In the genomic region with DNA sequence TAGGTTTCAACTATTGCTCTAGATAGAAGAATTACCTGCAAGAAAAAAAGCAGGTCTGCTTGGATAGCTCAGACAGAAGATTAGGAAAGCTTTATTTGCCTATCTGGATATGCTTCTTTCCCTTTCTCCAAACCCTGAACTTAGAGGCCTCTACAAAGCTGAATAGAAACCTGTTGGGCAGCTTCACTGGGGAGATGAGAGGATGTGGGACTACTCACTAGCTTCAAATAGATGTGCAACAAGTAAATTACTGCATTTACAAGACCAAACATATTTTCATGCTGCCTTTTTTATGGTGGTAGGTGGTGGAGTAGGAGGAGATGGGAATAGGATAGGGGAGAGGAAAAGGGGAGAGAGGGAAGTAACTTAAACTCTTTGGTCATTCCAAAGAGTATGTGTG, we compare ENCODE assay signal across 14 cellular contexts. TPM values are rescaled to one million over a fixed set of nuclear protein-coding genes. Genes with fewer than 3 reads are reported as not detected.
DNase-seq lines count a peak whose midpoint lies in the region; ATAC-seq, FAIRE-seq and TF ChIP-seq lines count a peak whose summit lies in the region.
"Had no signal": no experiment of that assay in that cellular context is flagged by ENCODE, and none has a peak within 500 bp of the region (broad histone marks: within the 10 kb centered on the region; RNA-seq: fewer than 3 reads in every experiment).

No MANE protein-coding gene starts in this region.

- no peak overlapping the region for H3K27ac Mint-ChIP-seq in activated CD4-positive, alpha-beta T cell treated with anti-CD3 and anti-CD28 coated beads for 36 hours
- H3K27ac Mint-ChIP-seq: activated CD8-positive, alpha-beta T cell treated with anti-CD3 and anti-CD28 coated beads, Interleukin-2, amount 10 ng/mL, durations not matched to agents 7 days and 5 days had no signal

- H3K36me3 ChIP-seq in bronchial epithelial cell (ENCODE audit: control insufficient read depth, insufficient read depth, low read length) (peaks cover 4% of the 10 kb centered on the region), mucosa of descending colon (ENCODE audit: low read depth) (no peaks in the 10 kb centered on the region), upper lobe of right lung (no peaks in the 10 kb centered on the region)

- H3K4me3 Mint-ChIP-seq in activated CD4-positive, alpha-beta T cell treated with anti-CD3 and anti-CD28 coated beads for 36 hours, result no peak overlapping the region
- H3K4me3 Mint-ChIP-seq: activated CD8-positive, alpha-beta T cell treated with anti-CD3 and anti-CD28 coated beads, Interleukin-2, amount 10 ng/mL, durations not matched to agents 7 days and 5 days had no signal

- POLR2A ChIA-PET in activated CD4-positive, alpha-beta T cell treated with anti-CD3 and anti-CD28 coated beads for 36 hours (lab: Charles Lee), result no interaction called here

- no peak for FAIRE-seq in bronchial epithelial cell (lab: Jason Lieb, UNC)

- H3K4me1 ChIP-seq in mucosa of descending colon (ENCODE audit: low read depth) (peaks cover 5% of the 10 kb centered on the region), upper lobe of right lung (peaks cover 18% of the 10 kb centered on the region)

- H3K9me3 ChIP-seq in mucosa of descending colon, result no peaks in the 10 kb centered on the region
- H3K9me3 ChIP-seq in upper lobe of right lung, result no peaks in the 10 kb centered on the region

- TF ChIP-seq CTCF in bronchial epithelial cell (IDR thresholded peaks at IDR 0.05; ENCODE audit: insufficient read depth, low read length, severe bottlenecking), result no peak
- no peak for TF ChIP-seq CTCF in mucosa of descending colon (IDR thresholded peaks at IDR 0.05)
- TF ChIP-seq CTCF in upper lobe of right lung (IDR thresholded peaks at IDR 0.05), result no peak
- no peak for TF ChIP-seq CTCF in GM10266 (IDR thresholded peaks at IDR 0.05; ENCODE audit: control insufficient read depth, insufficient read depth, low read depth, missing control alignments)

- no peaks in the 10 kb centered on the region for H3K36me3 Mint-ChIP-seq in activated CD4-positive, alpha-beta T cell treated with anti-CD3 and anti-CD28 coated beads for 36 hours (ENCODE audit: low read depth)

- ATAC-seq in activated CD4-positive, alpha-beta T cell treated with anti-CD3 and anti-CD28 coated beads for 36 hours, result peak; percentile 20
- ATAC-seq in mucosa of descending colon (peak; percentile 46), upper lobe of right lung (peak; percentile 60)
- ATAC-seq: activated CD8-positive, alpha-beta T cell treated with anti-CD3 and anti-CD28 coated beads, Interleukin-2, amount 10 ng/mL, durations not matched to agents 7 days and 5 days had no signal

- no peak overlapping the region for H3K4me3 ChIP-seq in bronchial epithelial cell (ENCODE audit: low read depth, low read length)
- no peak overlapping the region for H3K4me3 ChIP-seq in mucosa of descending colon
- H3K4me3 ChIP-seq in upper lobe of right lung, result no peak overlapping the region

- H3K27me3 ChIP-seq in bronchial epithelial cell (ENCODE audit: control insufficient read depth, insufficient read depth, low read length) (no peaks in the 10 kb centered on the region), upper lobe of right lung (no peaks in the 10 kb centered on the region)

- no peaks in the 10 kb centered on the region for H3K9me3 Mint-ChIP-seq in activated CD4-positive, alpha-beta T cell treated with anti-CD3 and anti-CD28 coated beads for 36 hours (ENCODE audit: low read depth)

- CTCF ChIA-PET in activated CD4-positive, alpha-beta T cell treated with anti-CD3 and anti-CD28 coated beads for 36 hours (lab: Charles Lee), result interaction anchor here (0.8 to 1.7 kb wide), 7 partner anchors 8 to 273 kb away, joined by 3 to 5 read pairs (median 4); no protein-coding TSS in a partner anchor

- H3K4me1 Mint-ChIP-seq in activated CD4-positive, alpha-beta T cell treated with anti-CD3 and anti-CD28 coated beads for 36 hours, result no peaks in the 10 kb centered on the region

- H3K27me3 Mint-ChIP-seq in activated CD4-positive, alpha-beta T cell treated with anti-CD3 and anti-CD28 coated beads for 36 hours, result peaks cover 3% of the 10 kb centered on the region

- H3K27ac ChIP-seq in upper lobe of right lung, result peak overlapping the region; percentile 78

- intact Hi-C loops in activated CD4-positive, alpha-beta T cell treated with anti-CD3 and anti-CD28 coated beads for 36 hours (cut with DNase I, micrococcal nuclease), result no loop called here
- intact Hi-C loops in mucosa of descending colon (cut with DNase I, micrococcal nuclease) (no loop called here), upper lobe of right lung (cut with DNase I) (no loop called here)

- no peak for DNase-seq in activated CD4-positive, alpha-beta T cell treated with anti-CD3 and anti-CD28 coated beads for 36 hours
- no peak for DNase-seq in activated CD4-positive, alpha-beta T cell treated with anti-CD3 and anti-CD28 coated beads, Interleukin-2, amount 50 U/mL, for 1 hour
- DNase-seq in bronchial epithelial cell (ENCODE audit: low read depth) (peak; percentile 87), mucosa of descending colon (no peak), upper lobe of right lung (no peak), GM19240 (ENCODE audit: insufficient read length, low spot score) (no peak), globus pallidus (ENCODE audit: low spot score) (no peak), GM10266 (ENCODE audit: extremely low spot score) (no peak)
- DNase-seq: ACHN; activated CD8-positive, alpha-beta T cell treated with anti-CD3 and anti-CD28 coated beads, Interleukin-2, amount 10 ng/mL, durations not matched to agents 7 days and 5 days; activated naive CD4-positive, alpha-beta T cell; DMS79; T-helper 9 cell had no signal

RNA-seq across cellular contexts. Expression of a gene that starts 6.4 kb away (rescaled TPM):
- total RNA-seq in activated CD4-positive, alpha-beta T cell treated with anti-CD3 and anti-CD28 coated beads for 36 hours, result not detected
- total RNA-seq in bronchial epithelial cell (15.3 and 84.4 TPM in 2 replicates), mucosa of descending colon (1 to 10 TPM in 2 of 3 donors, under 1 TPM in 1; 0.51 to 1.7 (median 1.0) TPM), upper lobe of right lung (not detected)
- total RNA-seq: activated CD8-positive, alpha-beta T cell treated with anti-CD3 and anti-CD28 coated beads, Interleukin-2, amount 10 ng/mL, durations not matched to agents 7 days and 5 days; kidney epithelial cell had no signal

RNA-seq across cellular contexts. Expression of a gene that starts 34.3 kb away (rescaled TPM):
- total RNA-seq in activated CD4-positive, alpha-beta T cell treated with anti-CD3 and anti-CD28 coated beads for 36 hours, result 10 to 100 TPM; 18.8 to 27.3 TPM
- total RNA-seq in bronchial epithelial cell (13.4 and 18.2 TPM in 2 replicates), mucosa of descending colon (10 to 100 TPM; 23.1 to 41.9 (median 40.8) TPM), upper lobe of right lung (47.0 TPM)

RNA-seq across cellular contexts. Expression of a gene that starts 38.4 kb away (rescaled TPM):
- not detected for total RNA-seq in activated CD4-positive, alpha-beta T cell treated with anti-CD3 and anti-CD28 coated beads for 36 hours
- total RNA-seq in bronchial epithelial cell, result 0.26 TPM in 1 of 2 replicates, not detected in the other
- 1,000 to 10,000 TPM in 2 of 3 donors, 100 to 1,000 TPM in 1; 438 to 1,288 (median 1,205) TPM for total RNA-seq in mucosa of descending colon
- not detected for total RNA-seq in upper lobe of right lung
- total RNA-seq: activated CD8-positive, alpha-beta T cell treated with anti-CD3 and anti-CD28 coated beads, Interleukin-2, amount 10 ng/mL, durations not matched to agents 7 days and 5 days; kidney epithelial cell had no signal

Comparison
In these comparisons a context has a peak if more than half of its experiments do, and no peak if none do; other contexts are left out.
1. RNA of a gene that starts 38.4 kb away (total RNA-seq): 438 to 1,288 TPM in mucosa of descending colon; not detected in activated CD4-positive, alpha-beta T cell treated with anti-CD3 and anti-CD28 coated beads for 36 hours, 0.26 TPM in bronchial epithelial cell and not detected in upper lobe of right lung (single experiment); every median in the first group is over 100 times any median in the second.
2. Peak in every context shown above with its lines, with median percentiles within 50 percentile points of each other: ATAC-seq.